ENCODE assay signal across 10 cellular contexts in genomic region chr2:197097578-197098366, GRCh38.
A peak's percentile ranks its signal among the peaks of the same experiment; 100 is the strongest.
DNase-seq lines count a peak whose midpoint lies in the region; ATAC-seq and TF ChIP-seq lines count a peak whose summit lies in the region.
"Had no signal": no experiment of that assay in that cellular context is flagged by ENCODE, and none has a peak within 500 bp of the region (broad histone marks: within the 10 kb centered on the region; RNA-seq: fewer than 3 reads in every experiment).

No MANE protein-coding gene starts in this region.

- peaks cover 80% of the 10 kb centered on the region for H3K36me3 Mint-ChIP-seq in CD8-positive, alpha-beta T cell
- H3K36me3 Mint-ChIP-seq in T-helper 17 cell (ENCODE audit: low read depth): peaks cover 18% of the 10 kb centered on the region

- POLR2A ChIA-PET in CD8-positive, alpha-beta T cell (lab: Charles Lee): interaction anchor here (0.5 kb wide), 1 partner anchor 350 kb away, joined by 3 read pairs; no protein-coding TSS in a partner anchor

- no peak for DNase-seq in CD8-positive, alpha-beta T cell
- DNase-seq in T-helper 17 cell (no peak), Right ventricle myocardium superior (peak; percentile 76), psoas muscle (peak; percentile 66 to 69), WERI-Rb-1 (no peak), lower leg skin (ENCODE audit: low spot score in 2 of 2) (no peak)
- DNase-seq: NCI-H187 had no signal

- no peak for ATAC-seq in CD8-positive, alpha-beta T cell
- ATAC-seq in T-helper 17 cell (no peak), Right ventricle myocardium superior (ENCODE audit: poor library complexity) (peak; percentile 92), psoas muscle (peak; percentile 23 to 79 (median 47)), HG02870 (IDR thresholded peaks at IDR 0.05; ENCODE audit: unreplicated experiment) (no peak), GM19452 (IDR thresholded peaks at IDR 0.05; ENCODE audit: unreplicated experiment) (no peak)

- no peak overlapping the region for H3K4me3 Mint-ChIP-seq in CD8-positive, alpha-beta T cell
- H3K4me3 Mint-ChIP-seq in T-helper 17 cell: no peak overlapping the region
- H3K4me3 Mint-ChIP-seq: T-helper 1 cell treated with Interleukin-12 subunit alpha and Interleukin-12 subunit beta and Interleukin-4 antibody, amounts not matched to agents 30 μg/mL and 1 μg/mL, for 36 hours had no signal

- peaks cover 47% of the 10 kb centered on the region for H3K36me3 ChIP-seq in CD8-positive, alpha-beta T cell (ENCODE audit: insufficient read depth, low read length)
- H3K36me3 ChIP-seq in psoas muscle (ENCODE audit: insufficient read depth in 1 of 2, low read depth in 1 of 2): peaks cover 0 to 5% of the 10 kb centered on the region in 2 donors
- H3K36me3 ChIP-seq in WERI-Rb-1: no peaks in the 10 kb centered on the region

- TF ChIP-seq CTCF in CD8-positive, alpha-beta T cell (IDR thresholded peaks at IDR 0.05): no peak
- TF ChIP-seq CTCF in psoas muscle (IDR thresholded peaks at IDR 0.05) (no peak), WERI-Rb-1 (IDR thresholded peaks at IDR 0.05; ENCODE audit: low read depth, low read length) (no peak), lower leg skin (IDR thresholded peaks at IDR 0.05) (no peak)

- 52 to 69% (median 59%) methylated on average over 7 of the region's 7 CpGs for WGBS in psoas muscle, 3 donors
- 62 to 81% methylated on average over 7 of the region's 7 CpGs for WGBS in lower leg skin, 2 donors

- no peaks in the 10 kb centered on the region for H3K27me3 Mint-ChIP-seq in CD8-positive, alpha-beta T cell (ENCODE audit: low read depth)
- no peaks in the 10 kb centered on the region for H3K27me3 Mint-ChIP-seq in T-helper 17 cell

- no peaks in the 10 kb centered on the region for H3K27me3 ChIP-seq in CD8-positive, alpha-beta T cell (ENCODE audit: insufficient read depth, low read length)
- no peaks in the 10 kb centered on the region for H3K27me3 ChIP-seq in psoas muscle (ENCODE audit: insufficient read depth in 3 of 3, low read length in 2 of 3)
- no peaks in the 10 kb centered on the region for H3K27me3 ChIP-seq in WERI-Rb-1 (ENCODE audit: insufficient read depth, low read depth, severe bottlenecking)

- H3K9me3 Mint-ChIP-seq in CD8-positive, alpha-beta T cell: no peaks in the 10 kb centered on the region
- H3K9me3 Mint-ChIP-seq: T-helper 1 cell treated with Interleukin-12 subunit alpha and Interleukin-12 subunit beta and Interleukin-4 antibody, amounts not matched to agents 30 μg/mL and 1 μg/mL, for 36 hours had no signal

- CTCF ChIA-PET in CD8-positive, alpha-beta T cell (lab: Charles Lee): interaction anchor here (0.6 to 1.7 kb wide), 4 partner anchors 16 to 250 kb away, joined by 3 to 8 read pairs (median 4); no protein-coding TSS in a partner anchor

- intact Hi-C loops in CD8-positive, alpha-beta T cell (cut with DNase I, micrococcal nuclease): loop anchor here in 1 of 2 experiments (5.0 kb wide), 1 partner anchor 680 kb away; no protein-coding TSS in a partner anchor
- intact Hi-C loops in Right ventricle myocardium superior (cut with DNase I): no loop called here
- intact Hi-C loops in psoas muscle (cut with DNase I): no loop called here
- intact Hi-C loops in lower leg skin (cut with DNase I; ENCODE audit: low total_unique reads): loop anchor here (1.0 kb wide), 1 partner anchor 17 kb away; no protein-coding TSS in a partner anchor

- H3K27ac Mint-ChIP-seq in CD8-positive, alpha-beta T cell: peak overlapping the region; percentile 73
- peak overlapping the region; percentile 82 for H3K27ac Mint-ChIP-seq in T-helper 17 cell
- H3K27ac Mint-ChIP-seq: T-helper 1 cell treated with Interleukin-12 subunit alpha and Interleukin-12 subunit beta and Interleukin-4 antibody, amounts not matched to agents 30 μg/mL and 1 μg/mL, for 36 hours had no signal

- H3K27ac ChIP-seq in CD8-positive, alpha-beta T cell (ENCODE audit: low read depth, low read length): no peak overlapping the region
- H3K27ac ChIP-seq in psoas muscle (no peak overlapping the region), WERI-Rb-1 (no peak overlapping the region)

- H3K4me1 ChIP-seq in CD8-positive, alpha-beta T cell (ENCODE audit: insufficient read depth, low read length): no peaks in the 10 kb centered on the region
- no peaks in the 10 kb centered on the region for H3K4me1 ChIP-seq in psoas muscle

- no peaks in the 10 kb centered on the region for H3K9me3 ChIP-seq in CD8-positive, alpha-beta T cell (ENCODE audit: low read length)
- H3K9me3 ChIP-seq in T-helper 17 cell (ENCODE audit: control insufficient read depth, low read length, poor library complexity, severe bottlenecking) (no peaks in the 10 kb centered on the region), psoas muscle (no peaks in the 10 kb centered on the region), WERI-Rb-1 (ENCODE audit: severe bottlenecking) (no peaks in the 10 kb centered on the region)

- no peak overlapping the region for H3K4me3 ChIP-seq in CD8-positive, alpha-beta T cell (ENCODE audit: low read depth, low read length)
- H3K4me3 ChIP-seq in psoas muscle (no peak overlapping the region), WERI-Rb-1 (ENCODE audit: low read depth, low read length) (no peak overlapping the region), lower leg skin (ENCODE audit: low read depth, poor library complexity, severe bottlenecking) (no peak overlapping the region)

- TF ChIP-seq POLR2A in lower leg skin (IDR thresholded peaks at IDR 0.05): no peak

- H3K4me1 Mint-ChIP-seq in CD8-positive, alpha-beta T cell (ENCODE audit: low read depth): peaks cover 32% of the 10 kb centered on the region
- peaks cover 23% of the 10 kb centered on the region for H3K4me1 Mint-ChIP-seq in T-helper 17 cell

Comparison
In these comparisons a context has a peak if more than half of its experiments do, and no peak if none do; other contexts are left out.
1. ATAC-seq: peak in Right ventricle myocardium superior (single experiment) and psoas muscle (4 of 4); none in CD8-positive, alpha-beta T cell (single experiment), T-helper 17 cell (single experiment), HG02870 (single experiment) and GM19452 (single experiment).
2. DNase-seq: peak in Right ventricle myocardium superior (single experiment) and psoas muscle (2 of 2); none in CD8-positive, alpha-beta T cell (0 of 7), T-helper 17 cell (0 of 3), WERI-Rb-1 (single experiment) and lower leg skin (0 of 2).